Comparison of ENCODE assay signal across 1 cellular context in the genomic region with DNA sequence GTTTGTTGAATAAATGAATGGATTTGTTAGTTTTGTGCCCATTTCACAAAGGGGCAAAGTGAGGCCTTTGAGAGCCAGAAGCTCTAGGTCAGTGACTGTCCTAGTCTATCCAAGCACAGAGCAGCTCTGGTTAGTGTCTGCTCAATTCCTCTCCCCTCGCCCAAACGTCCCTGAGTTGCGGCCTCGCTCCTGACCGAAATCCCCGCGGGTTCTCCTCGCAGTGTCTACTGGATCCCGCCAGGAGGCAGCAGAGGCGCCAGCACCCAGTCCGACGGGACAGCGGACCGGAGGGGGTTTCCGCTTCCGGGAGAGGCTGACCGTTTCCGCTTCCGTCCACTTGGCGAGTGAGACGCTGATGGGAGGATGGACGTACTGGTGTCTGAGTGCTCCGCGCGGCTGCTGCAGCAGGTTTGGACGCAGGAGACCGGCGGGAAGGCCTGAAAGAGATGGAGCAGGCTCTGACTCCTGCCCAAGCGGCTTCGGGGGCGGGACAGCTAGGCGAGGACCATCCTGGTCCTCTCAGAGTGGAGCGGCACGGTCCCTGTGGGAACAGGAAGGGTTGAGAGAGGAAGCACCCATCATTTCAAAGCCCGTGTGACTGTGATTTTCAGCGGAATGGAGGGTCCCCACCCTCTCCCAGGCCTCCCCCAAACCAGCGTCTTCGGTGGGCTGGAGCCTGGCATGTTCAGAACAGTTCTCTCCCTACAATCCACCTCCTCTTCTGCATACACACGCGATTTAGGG.
TF ChIP-seq lines count a peak whose summit lies in the region.

RARS1 (plus strand) TSS at position 336 of the 744 bp plus-strand sequence; CDS start at position 364, 28 bp downstream.

TF ChIP-seq in HepG2, 621 proteins besides CTCF, POLR2A, EP300 and RAD21 (continued from another document and continues in another):
- TF ChIP-seq CEBPZ (IDR thresholded peaks at IDR 0.05; ENCODE audit: low read length) (no peak), ATF4 (CRISPR knock-in tag; IDR thresholded peaks at IDR 0.05) (peak in 1 of 2 experiments; percentile 54; a peak in 1 of 4 replicates), JUNB (CRISPR knock-in tag; IDR thresholded peaks at IDR 0.05; ENCODE audit: borderline replicate concordance) (no peak), ZBTB42 (CRISPR knock-in tag; IDR thresholded peaks at IDR 0.05) (no peak), SIN3B (IDR thresholded peaks at IDR 0.05; ENCODE audit: low read length) (peak; percentile 70), GLI4 (CRISPR knock-in tag; IDR thresholded peaks at IDR 0.05; ENCODE audit: borderline replicate concordance) (no peak), ZNF382 (CRISPR knock-in tag; IDR thresholded peaks at IDR 0.05; ENCODE audit: borderline replicate concordance) (no peak), ZNF678 (CRISPR knock-in tag; IDR thresholded peaks at IDR 0.05) (no peak), ZNF652 (CRISPR knock-in tag; IDR thresholded peaks at IDR 0.05; ENCODE audit: borderline replicate concordance, low read depth) (no peak), MAFG (CRISPR knock-in tag; IDR thresholded peaks at IDR 0.05) (no peak), ZNF556 (CRISPR knock-in tag; IDR thresholded peaks at IDR 0.05; ENCODE audit: borderline replicate concordance) (peak; percentile 93; the same call in 1 of the 2 replicates), ZNF530 (CRISPR knock-in tag; IDR thresholded peaks at IDR 0.05; ENCODE audit: low read depth) (no peak), DR1 (CRISPR knock-in tag; IDR thresholded peaks at IDR 0.05) (peak; percentile 76)
- TF ChIP-seq, protein P1, sequence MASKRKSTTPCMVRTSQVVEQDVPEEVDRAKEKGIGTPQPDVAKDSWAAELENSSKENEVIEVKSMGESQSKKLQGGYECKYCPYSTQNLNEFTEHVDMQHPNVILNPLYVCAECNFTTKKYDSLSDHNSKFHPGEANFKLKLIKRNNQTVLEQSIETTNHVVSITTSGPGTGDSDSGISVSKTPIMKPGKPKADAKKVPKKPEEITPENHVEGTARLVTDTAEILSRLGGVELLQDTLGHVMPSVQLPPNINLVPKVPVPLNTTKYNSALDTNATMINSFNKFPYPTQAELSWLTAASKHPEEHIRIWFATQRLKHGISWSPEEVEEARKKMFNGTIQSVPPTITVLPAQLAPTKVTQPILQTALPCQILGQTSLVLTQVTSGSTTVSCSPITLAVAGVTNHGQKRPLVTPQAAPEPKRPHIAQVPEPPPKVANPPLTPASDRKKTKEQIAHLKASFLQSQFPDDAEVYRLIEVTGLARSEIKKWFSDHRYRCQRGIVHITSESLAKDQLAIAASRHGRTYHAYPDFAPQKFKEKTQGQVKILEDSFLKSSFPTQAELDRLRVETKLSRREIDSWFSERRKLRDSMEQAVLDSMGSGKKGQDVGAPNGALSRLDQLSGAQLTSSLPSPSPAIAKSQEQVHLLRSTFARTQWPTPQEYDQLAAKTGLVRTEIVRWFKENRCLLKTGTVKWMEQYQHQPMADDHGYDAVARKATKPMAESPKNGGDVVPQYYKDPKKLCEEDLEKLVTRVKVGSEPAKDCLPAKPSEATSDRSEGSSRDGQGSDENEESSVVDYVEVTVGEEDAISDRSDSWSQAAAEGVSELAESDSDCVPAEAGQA (IDR thresholded peaks at IDR 0.05; ENCODE audit: low read depth) = peak; percentile 80
- TF ChIP-seq, protein P1 (CRISPR knock-in tag; IDR thresholded peaks at IDR 0.05; ENCODE audit: borderline replicate concordance) = no peak
- TF ChIP-seq, protein P2, sequence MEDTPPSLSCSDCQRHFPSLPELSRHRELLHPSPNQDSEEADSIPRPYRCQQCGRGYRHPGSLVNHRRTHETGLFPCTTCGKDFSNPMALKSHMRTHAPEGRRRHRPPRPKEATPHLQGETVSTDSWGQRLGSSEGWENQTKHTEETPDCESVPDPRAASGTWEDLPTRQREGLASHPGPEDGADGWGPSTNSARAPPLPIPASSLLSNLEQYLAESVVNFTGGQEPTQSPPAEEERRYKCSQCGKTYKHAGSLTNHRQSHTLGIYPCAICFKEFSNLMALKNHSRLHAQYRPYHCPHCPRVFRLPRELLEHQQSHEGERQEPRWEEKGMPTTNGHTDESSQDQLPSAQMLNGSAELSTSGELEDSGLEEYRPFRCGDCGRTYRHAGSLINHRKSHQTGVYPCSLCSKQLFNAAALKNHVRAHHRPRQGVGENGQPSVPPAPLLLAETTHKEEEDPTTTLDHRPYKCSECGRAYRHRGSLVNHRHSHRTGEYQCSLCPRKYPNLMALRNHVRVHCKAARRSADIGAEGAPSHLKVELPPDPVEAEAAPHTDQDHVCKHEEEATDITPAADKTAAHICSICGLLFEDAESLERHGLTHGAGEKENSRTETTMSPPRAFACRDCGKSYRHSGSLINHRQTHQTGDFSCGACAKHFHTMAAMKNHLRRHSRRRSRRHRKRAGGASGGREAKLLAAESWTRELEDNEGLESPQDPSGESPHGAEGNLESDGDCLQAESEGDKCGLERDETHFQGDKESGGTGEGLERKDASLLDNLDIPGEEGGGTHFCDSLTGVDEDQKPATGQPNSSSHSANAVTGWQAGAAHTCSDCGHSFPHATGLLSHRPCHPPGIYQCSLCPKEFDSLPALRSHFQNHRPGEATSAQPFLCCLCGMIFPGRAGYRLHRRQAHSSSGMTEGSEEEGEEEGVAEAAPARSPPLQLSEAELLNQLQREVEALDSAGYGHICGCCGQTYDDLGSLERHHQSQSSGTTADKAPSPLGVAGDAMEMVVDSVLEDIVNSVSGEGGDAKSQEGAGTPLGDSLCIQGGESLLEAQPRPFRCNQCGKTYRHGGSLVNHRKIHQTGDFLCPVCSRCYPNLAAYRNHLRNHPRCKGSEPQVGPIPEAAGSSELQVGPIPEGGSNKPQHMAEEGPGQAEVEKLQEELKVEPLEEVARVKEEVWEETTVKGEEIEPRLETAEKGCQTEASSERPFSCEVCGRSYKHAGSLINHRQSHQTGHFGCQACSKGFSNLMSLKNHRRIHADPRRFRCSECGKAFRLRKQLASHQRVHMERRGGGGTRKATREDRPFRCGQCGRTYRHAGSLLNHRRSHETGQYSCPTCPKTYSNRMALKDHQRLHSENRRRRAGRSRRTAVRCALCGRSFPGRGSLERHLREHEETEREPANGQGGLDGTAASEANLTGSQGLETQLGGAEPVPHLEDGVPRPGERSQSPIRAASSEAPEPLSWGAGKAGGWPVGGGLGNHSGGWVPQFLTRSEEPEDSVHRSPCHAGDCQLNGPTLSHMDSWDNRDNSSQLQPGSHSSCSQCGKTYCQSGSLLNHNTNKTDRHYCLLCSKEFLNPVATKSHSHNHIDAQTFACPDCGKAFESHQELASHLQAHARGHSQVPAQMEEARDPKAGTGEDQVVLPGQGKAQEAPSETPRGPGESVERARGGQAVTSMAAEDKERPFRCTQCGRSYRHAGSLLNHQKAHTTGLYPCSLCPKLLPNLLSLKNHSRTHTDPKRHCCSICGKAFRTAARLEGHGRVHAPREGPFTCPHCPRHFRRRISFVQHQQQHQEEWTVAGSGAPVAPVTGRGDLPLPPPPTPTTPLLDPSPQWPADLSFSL (CRISPR knock-in tag; IDR thresholded peaks at IDR 0.05) = no peak
- TF ChIP-seq, protein P3, sequence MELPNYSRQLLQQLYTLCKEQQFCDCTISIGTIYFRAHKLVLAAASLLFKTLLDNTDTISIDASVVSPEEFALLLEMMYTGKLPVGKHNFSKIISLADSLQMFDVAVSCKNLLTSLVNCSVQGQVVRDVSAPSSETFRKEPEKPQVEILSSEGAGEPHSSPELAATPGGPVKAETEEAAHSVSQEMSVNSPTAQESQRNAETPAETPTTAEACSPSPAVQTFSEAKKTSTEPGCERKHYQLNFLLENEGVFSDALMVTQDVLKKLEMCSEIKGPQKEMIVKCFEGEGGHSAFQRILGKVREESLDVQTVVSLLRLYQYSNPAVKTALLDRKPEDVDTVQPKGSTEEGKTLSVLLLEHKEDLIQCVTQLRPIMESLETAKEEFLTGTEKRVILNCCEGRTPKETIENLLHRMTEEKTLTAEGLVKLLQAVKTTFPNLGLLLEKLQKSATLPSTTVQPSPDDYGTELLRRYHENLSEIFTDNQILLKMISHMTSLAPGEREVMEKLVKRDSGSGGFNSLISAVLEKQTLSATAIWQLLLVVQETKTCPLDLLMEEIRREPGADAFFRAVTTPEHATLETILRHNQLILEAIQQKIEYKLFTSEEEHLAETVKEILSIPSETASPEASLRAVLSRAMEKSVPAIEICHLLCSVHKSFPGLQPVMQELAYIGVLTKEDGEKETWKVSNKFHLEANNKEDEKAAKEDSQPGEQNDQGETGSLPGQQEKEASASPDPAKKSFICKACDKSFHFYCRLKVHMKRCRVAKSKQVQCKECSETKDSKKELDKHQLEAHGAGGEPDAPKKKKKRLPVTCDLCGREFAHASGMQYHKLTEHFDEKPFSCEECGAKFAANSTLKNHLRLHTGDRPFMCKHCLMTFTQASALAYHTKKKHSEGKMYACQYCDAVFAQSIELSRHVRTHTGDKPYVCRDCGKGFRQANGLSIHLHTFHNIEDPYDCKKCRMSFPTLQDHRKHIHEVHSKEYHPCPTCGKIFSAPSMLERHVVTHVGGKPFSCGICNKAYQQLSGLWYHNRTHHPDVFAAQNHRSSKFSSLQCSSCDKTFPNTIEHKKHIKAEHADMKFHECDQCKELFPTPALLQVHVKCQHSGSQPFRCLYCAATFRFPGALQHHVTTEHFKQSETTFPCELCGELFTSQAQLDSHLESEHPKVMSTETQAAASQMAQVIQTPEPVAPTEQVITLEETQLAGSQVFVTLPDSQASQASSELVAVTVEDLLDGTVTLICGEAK (IDR thresholded peaks at IDR 0.05) = peak; percentile 96
- TF ChIP-seq, protein P3 (CRISPR knock-in tag; IDR thresholded peaks at IDR 0.05) = peak; percentile 85
